ENCODE assay signal across 19 cellular contexts in the genomic region with DNA sequence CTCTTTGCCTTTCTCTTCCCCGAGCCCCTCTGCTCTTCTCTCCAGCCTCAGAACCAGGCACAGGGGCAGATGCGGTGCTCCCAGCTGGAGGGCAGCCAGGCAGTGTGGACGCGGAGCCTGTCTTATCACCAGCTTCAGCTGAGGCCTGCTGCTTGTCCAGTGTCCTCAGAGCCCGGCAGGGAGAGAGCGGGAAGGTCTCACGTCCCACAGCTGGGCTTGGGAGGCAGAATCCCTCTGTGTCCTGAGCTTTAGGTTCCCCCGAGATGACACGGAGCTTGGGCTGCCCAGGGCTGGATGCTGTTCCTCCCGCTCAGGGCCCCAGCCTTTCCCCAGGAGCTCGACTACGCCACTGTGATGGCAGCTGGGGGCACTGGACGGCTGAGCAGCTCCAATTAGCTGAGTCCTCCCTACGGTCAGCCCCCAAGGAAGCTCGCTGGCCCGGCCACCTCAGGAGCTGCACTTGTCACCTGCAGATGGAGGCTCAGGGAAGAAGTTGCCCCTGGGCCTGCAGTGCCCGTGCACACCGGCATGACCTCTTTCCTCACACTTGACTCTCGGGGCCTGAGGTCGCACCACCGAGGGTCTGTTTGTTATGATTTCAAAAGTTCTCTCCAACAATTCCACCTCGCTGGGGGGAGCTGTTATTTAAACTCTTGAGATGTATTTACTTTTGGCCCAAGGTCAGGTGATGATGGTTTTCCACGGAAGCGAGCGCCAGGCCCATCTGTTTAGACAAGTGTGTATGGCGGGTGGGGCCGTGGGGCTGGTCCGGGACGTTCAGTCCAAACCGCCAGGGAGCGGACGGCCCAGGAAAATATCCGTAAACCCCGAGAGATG.
A peak's percentile ranks its signal among the peaks of the same experiment; 100 is the strongest.
DNase-seq lines count a peak whose midpoint lies in the region; ATAC-seq and TF ChIP-seq lines count a peak whose summit lies in the region.
"Had no signal": no experiment of that assay in that cellular context is flagged by ENCODE, and none has a peak within 500 bp of the region (broad histone marks: within the 10 kb centered on the region; RNA-seq: fewer than 3 reads in every experiment).

No MANE protein-coding gene starts in this region.

- no peak overlapping the region for H2AFZ ChIP-seq in neural progenitor cell (replicated peaks)
- H2AFZ ChIP-seq: GM23338 had no signal

- no peak overlapping the region for H3K4me3 Mint-ChIP-seq in neural progenitor cell
- H3K4me3 Mint-ChIP-seq: activated CD8-positive, alpha-beta T cell treated with anti-CD3 and anti-CD28 coated beads, Interleukin-2, amount 10 ng/mL, durations not matched to agents 7 days and 5 days; activated T-cell treated with anti-CD3 and anti-CD28 coated beads, Interleukin-2, amount 50 U/mL, for 24 hours; GM23338; immature natural killer cell had no signal

- H3K36me3 Mint-ChIP-seq in neural progenitor cell = no peaks in the 10 kb centered on the region
- H3K36me3 Mint-ChIP-seq: immature natural killer cell had no signal

- H3K9ac ChIP-seq in BLaER1 (no peak overlapping the region), neural progenitor cell (no peak overlapping the region)

- H3K27ac ChIP-seq in BLaER1 (0 out of 2 replicates have a peak overlapping the region, but pooled peaks have one; percentile 4), RWPE2 (ENCODE audit: poor library complexity, severe bottlenecking) (no peak overlapping the region), left ventricle myocardium inferior (replicated peaks) (no peak overlapping the region), neural progenitor cell (no peak overlapping the region), Peyer's patch (no peak overlapping the region)
- H3K27ac ChIP-seq: sigmoid colon had no signal

- no peaks in the 10 kb centered on the region for H3K36me3 ChIP-seq in BLaER1
- H3K36me3 ChIP-seq in RWPE2 (ENCODE audit: low read depth) = no peaks in the 10 kb centered on the region
- H3K36me3 ChIP-seq in left ventricle myocardium inferior = no peaks in the 10 kb centered on the region
- no peaks in the 10 kb centered on the region for H3K36me3 ChIP-seq in neural progenitor cell
- no peaks in the 10 kb centered on the region for H3K36me3 ChIP-seq in Peyer's patch
- H3K36me3 ChIP-seq: sigmoid colon had no signal

- H3F3A ChIP-seq in neural progenitor cell (ENCODE audit: low read depth) = no peaks in the 10 kb centered on the region

- no peak for TF ChIP-seq POLR2A in Peyer's patch (IDR thresholded peaks at IDR 0.05)

- H3K27me3 ChIP-seq in BLaER1 = no peaks in the 10 kb centered on the region
- no peaks in the 10 kb centered on the region for H3K27me3 ChIP-seq in RWPE2 (ENCODE audit: insufficient read depth, poor library complexity, severe bottlenecking)
- H3K27me3 ChIP-seq in left ventricle myocardium inferior (ENCODE audit: low read depth) = no peaks in the 10 kb centered on the region
- no peaks in the 10 kb centered on the region for H3K27me3 ChIP-seq in neural progenitor cell
- no peaks in the 10 kb centered on the region for H3K27me3 ChIP-seq in Peyer's patch
- H3K27me3 ChIP-seq: dorsolateral prefrontal cortex had no signal

- H3K4me1 Mint-ChIP-seq in neural progenitor cell = peaks cover 34% of the 10 kb centered on the region
- H3K4me1 Mint-ChIP-seq: immature natural killer cell had no signal

- H3K4me2 ChIP-seq in BLaER1 = peak overlapping the region; percentile 28
- no peak overlapping the region for H3K4me2 ChIP-seq in neural progenitor cell
- H3K4me2 ChIP-seq: GM23338 had no signal

- H4K20me1 ChIP-seq in BLaER1 = 0 out of 2 replicates have a peak, but pooled peaks cover 5% of the 10 kb centered on the region
- H4K20me1 ChIP-seq in neural progenitor cell (ENCODE audit: low read depth) = no peaks in the 10 kb centered on the region

- no peaks in the 10 kb centered on the region for H3K79me2 ChIP-seq in neural progenitor cell (ENCODE audit: low read depth)

- H3K4me1 ChIP-seq in BLaER1 (peaks cover 64% of the 10 kb centered on the region), RWPE2 (ENCODE audit: insufficient read depth, poor library complexity, severe bottlenecking) (peaks cover 6% of the 10 kb centered on the region), left ventricle myocardium inferior (peaks cover 27% of the 10 kb centered on the region), neural progenitor cell (no peaks in the 10 kb centered on the region), Peyer's patch (no peaks in the 10 kb centered on the region)
- H3K4me1 ChIP-seq: sigmoid colon had no signal

- H3K4me3 ChIP-seq in BLaER1 (no peak overlapping the region), RWPE2 (ENCODE audit: severe bottlenecking) (no peak overlapping the region), left ventricle myocardium inferior (no peak overlapping the region), neural progenitor cell (no peak overlapping the region), Peyer's patch (no peak overlapping the region)
- H3K4me3 ChIP-seq: dorsolateral prefrontal cortex, GM23338, sigmoid colon had no signal

- peak overlapping the region; percentile 58 for H3K27ac Mint-ChIP-seq in neural progenitor cell
- H3K27ac Mint-ChIP-seq: activated CD8-positive, alpha-beta T cell treated with anti-CD3 and anti-CD28 coated beads, Interleukin-2, amount 10 ng/mL, durations not matched to agents 7 days and 5 days; activated T-cell treated with anti-CD3 and anti-CD28 coated beads, Interleukin-2, amount 50 U/mL, for 24 hours; GM23338; immature natural killer cell had no signal

- H3K9me3 ChIP-seq in BLaER1 = 0 out of 2 replicates have a peak, but pooled peaks cover 3% of the 10 kb centered on the region
- no peaks in the 10 kb centered on the region for H3K9me3 ChIP-seq in RWPE2 (ENCODE audit: severe bottlenecking)
- H3K9me3 ChIP-seq in left ventricle myocardium inferior (replicated peaks) = peaks cover 12% of the 10 kb centered on the region
- H3K9me3 ChIP-seq in neural progenitor cell (ENCODE audit: low read depth) = no peaks in the 10 kb centered on the region
- no peaks in the 10 kb centered on the region for H3K9me3 ChIP-seq in Peyer's patch

- intact Hi-C loops in left ventricle myocardium inferior (cut with micrococcal nuclease) = no loop called here

- H3K27me3 Mint-ChIP-seq in neural progenitor cell (ENCODE audit: insufficient read depth, low read depth) = peaks cover 13% of the 10 kb centered on the region
- H3K27me3 Mint-ChIP-seq: activated T-cell treated with anti-CD3 and anti-CD28 coated beads, Interleukin-2, amount 50 U/mL, for 24 hours had no signal

- DNase-seq in RWPE2 (ENCODE audit: low spot score) (peak; percentile 55), left ventricle myocardium inferior (peak; percentile 57), neural progenitor cell (ENCODE audit: low spot score) (no peak), Peyer's patch (no peak)
- DNase-seq in stimulated activated CD4-positive, alpha-beta T cell treated with anti-CD3 and anti-CD28 coated beads, Interleukin-15, amount 100 ng/mL, for 24 hours = no peak
- no peak for DNase-seq in activated CD4-positive, alpha-beta T cell treated with anti-CD3 and anti-CD28 coated beads for 4 hours
- DNase-seq: activated CD8-positive, alpha-beta T cell treated with anti-CD3 and anti-CD28 coated beads, Interleukin-2, amount 10 ng/mL, durations not matched to agents 7 days and 5 days; activated naive CD4-positive, alpha-beta T cell treated with Interleukin-2 at 50 U/mL for 16 hours; activated T-cell treated with anti-CD3 and anti-CD28 coated beads, Interleukin-2, amount 50 U/mL, for 24 hours; caudate nucleus; dorsolateral prefrontal cortex; immature natural killer cell; mammary epithelial cell; NCI-H1436; sigmoid colon had no signal

- ATAC-seq in RWPE2 (ENCODE audit: low read depth) (no peak), HG03378 (IDR thresholded peaks at IDR 0.05; ENCODE audit: unreplicated experiment) (no peak)
- ATAC-seq: activated CD4-positive, CD25-positive, alpha-beta regulatory T cell treated with anti-CD3 and anti-CD28 coated beads, Interleukin-2, amount 50 U/mL, for 24 hours; activated CD8-positive, alpha-beta T cell treated with anti-CD3 and anti-CD28 coated beads, Interleukin-2, amount 10 ng/mL, durations not matched to agents 7 days and 5 days; GM23338 had no signal

- TF ChIP-seq CTCF in RWPE2 (IDR thresholded peaks at IDR 0.05; ENCODE audit: poor library complexity, severe bottlenecking) = no peak
- no peak for TF ChIP-seq CTCF in left ventricle myocardium inferior (IDR thresholded peaks at IDR 0.05; ENCODE audit: borderline replicate concordance)
- no peak for TF ChIP-seq CTCF in neural progenitor cell (IDR thresholded peaks at IDR 0.05)
- TF ChIP-seq CTCF in Peyer's patch (IDR thresholded peaks at IDR 0.05) = no peak

- peaks cover 5% of the 10 kb centered on the region for H3K9me3 Mint-ChIP-seq in neural progenitor cell
- H3K9me3 Mint-ChIP-seq: activated T-cell treated with anti-CD3 and anti-CD28 coated beads, Interleukin-2, amount 50 U/mL, for 24 hours; GM23338 had no signal

Comparison
In these comparisons a context has a peak if more than half of its experiments do, and no peak if none do; other contexts are left out.
1. DNase-seq: peak in RWPE2 (single experiment) and left ventricle myocardium inferior (single experiment); none in neural progenitor cell (single experiment), stimulated activated CD4-positive, alpha-beta T cell treated with anti-CD3 and anti-CD28 coated beads, Interleukin-15, amount 100 ng/mL, for 24 hours (single experiment), activated CD4-positive, alpha-beta T cell treated with anti-CD3 and anti-CD28 coated beads for 4 hours (0 of 2) and Peyer's patch (0 of 3).